ENCODE assay signal across 32 cellular contexts in the genomic region with DNA sequence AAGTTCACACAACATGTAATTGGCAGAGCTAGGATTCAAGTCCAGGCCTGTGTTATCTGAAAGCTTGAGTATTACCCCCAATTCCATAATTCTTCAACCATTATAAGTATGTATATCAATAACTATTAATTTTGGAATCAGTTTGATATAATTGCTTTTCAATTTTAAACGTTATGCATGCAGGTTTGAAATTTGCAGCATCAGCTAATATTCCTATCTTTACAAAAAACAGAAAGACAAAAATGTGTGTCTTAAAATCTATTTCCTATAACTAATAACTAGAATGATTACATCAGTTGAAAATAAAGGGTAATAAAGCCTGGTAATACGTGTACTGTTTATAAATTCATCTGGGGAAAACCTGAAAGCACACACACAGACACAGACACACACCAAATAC.
"Had no signal": no experiment of that assay in that cellular context is flagged by ENCODE, and none has a peak within 500 bp of the region (broad histone marks: within the 10 kb centered on the region; RNA-seq: fewer than 3 reads in every experiment).

No MANE protein-coding gene starts in this region.

- H3K27me3 ChIP-seq: ovary, spleen, suprapubic skin, testis, tibial artery, transverse colon, upper lobe of right lung, uterus had no signal

- H3K27me3 Mint-ChIP-seq: naive B cell; progenitor cell of endocrine pancreas; stimulated activated memory B cell treated with anti-CD40 and anti-IgM and Interleukin-4, amounts not matched to agents 10 μg/mL and 1 μg/mL and 100 μg/mL, for 72 hours; stimulated activated naive CD8-positive, alpha-beta T cell treated with anti-CD3 and anti-CD28 coated beads, Interleukin-15, amount 100 ng/mL, for 72 hours had no signal

- H3K27ac ChIP-seq: ovary, parathyroid adenoma, psoas muscle, skin epidermis, spleen, suprapubic skin, testis, tibial artery, transverse colon, upper lobe of right lung, uterus had no signal

- H3K4me1 Mint-ChIP-seq: naive B cell; naive thymus-derived CD8-positive, alpha-beta T cell; nephron progenitor cell; neural crest cell; stimulated activated memory B cell treated with anti-CD40 and anti-IgM and Interleukin-4, amounts not matched to agents 10 μg/mL and 1 μg/mL and 100 μg/mL, for 72 hours; stimulated activated naive CD8-positive, alpha-beta T cell treated with anti-CD3 and anti-CD28 coated beads, Interleukin-15, amount 100 ng/mL, for 72 hours had no signal

- H3K4me2 ChIP-seq: smooth muscle cell had no signal

- H3K27ac Mint-ChIP-seq: naive B cell; naive thymus-derived CD8-positive, alpha-beta T cell; natural killer cell treated with Interleukin-12 subunit alpha and Interleukin-12 subunit beta and Interleukin-15 and Interleukin-18, amount 100 ng/mL, for 72 hours; nephron progenitor cell; progenitor cell of endocrine pancreas; stimulated activated memory B cell treated with anti-CD40 and anti-IgM and Interleukin-4, amounts not matched to agents 10 μg/mL and 1 μg/mL and 100 μg/mL, for 72 hours; stimulated activated naive CD8-positive, alpha-beta T cell treated with anti-CD3 and anti-CD28 coated beads, Interleukin-15, amount 100 ng/mL, for 72 hours had no signal

- H2AFZ ChIP-seq: parathyroid adenoma had no signal

- H3K9ac ChIP-seq: parathyroid adenoma had no signal

- ATAC-seq: naive thymus-derived CD8-positive, alpha-beta T cell; natural killer cell treated with Interleukin-12 subunit alpha and Interleukin-12 subunit beta and Interleukin-15 and Interleukin-18, amount 100 ng/mL, for 72 hours; psoas muscle; right cardiac atrium; sciatic nerve; stimulated activated memory B cell treated with anti-CD40 and anti-IgM and Interleukin-4, amounts not matched to agents 10 μg/mL and 1 μg/mL and 100 μg/mL, for 72 hours; stimulated activated naive CD8-positive, alpha-beta T cell treated with anti-CD3 and anti-CD28 coated beads, Interleukin-15, amount 100 ng/mL, for 72 hours; stimulated activated naive CD8-positive, alpha-beta T cell treated with anti-CD3 and anti-CD28 coated beads, Interleukin-15, Interleukin-2, amounts not matched to agents 100 U/mL and 50 U/mL, for 24 hours; upper lobe of right lung had no signal

- H3K36me3 Mint-ChIP-seq: natural killer cell treated with Interleukin-12 subunit alpha and Interleukin-12 subunit beta and Interleukin-15 and Interleukin-18, amount 100 ng/mL, for 72 hours; stimulated activated memory B cell treated with anti-CD40 and anti-IgM and Interleukin-4, amounts not matched to agents 10 μg/mL and 1 μg/mL and 100 μg/mL, for 72 hours had no signal

- H3K36me3 ChIP-seq: ovary, spleen, suprapubic skin, tibial artery, transverse colon, upper lobe of right lung, uterus had no signal

- H3K79me2 ChIP-seq: parathyroid adenoma had no signal

- H3K4me3 Mint-ChIP-seq: naive B cell; naive thymus-derived CD8-positive, alpha-beta T cell; natural killer cell treated with Interleukin-12 subunit alpha and Interleukin-12 subunit beta and Interleukin-15 and Interleukin-18, amount 100 ng/mL, for 72 hours; nephron progenitor cell; neural crest cell; stimulated activated memory B cell treated with anti-CD40 and anti-IgM and Interleukin-4, amounts not matched to agents 10 μg/mL and 1 μg/mL and 100 μg/mL, for 72 hours; stimulated activated naive CD8-positive, alpha-beta T cell treated with anti-CD3 and anti-CD28 coated beads, Interleukin-15, amount 100 ng/mL, for 72 hours had no signal

- H3K9me3 Mint-ChIP-seq: natural killer cell treated with Interleukin-12 subunit alpha and Interleukin-12 subunit beta and Interleukin-15 and Interleukin-18, amount 100 ng/mL, for 72 hours had no signal

- DNase-seq: naive B cell; naive thymus-derived CD8-positive, alpha-beta T cell; nephron progenitor cell; occipital lobe; ovary; posterior cingulate gyrus; psoas muscle; right cardiac atrium; spleen; stimulated activated CD4-positive, alpha-beta T cell treated with anti-CD3 and anti-CD28 coated beads, Interleukin-12 subunit alpha, Interleukin-12 subunit beta, amount 100 ng/mL, for 4 hours; stimulated activated CD4-positive, alpha-beta T cell treated with anti-CD3 and anti-CD28 coated beads, Interleukin-1b, Interleukin-23, amount 100 ng/mL, for 48 hours; stimulated activated CD4-positive, alpha-beta T cell treated with anti-CD3 and anti-CD28 coated beads, Interleukin-4, amount 100 ng/mL, for 1 hour; stimulated activated CD4-positive, alpha-beta T cell treated with anti-CD3 and anti-CD28 coated beads, Interleukin-4, amount 100 ng/mL, for 4 hours; stimulated activated CD8-positive, alpha-beta memory T cell treated with anti-CD3 and anti-CD28 coated beads, Interleukin-4, amount 100 ng/mL, for 48 hours; stimulated activated naive CD4-positive, alpha-beta T cell; stimulated activated naive CD8-positive, alpha-beta T cell treated with anti-CD3 and anti-CD28 coated beads, Interleukin-15, amount 100 ng/mL, for 72 hours; stimulated activated naive CD8-positive, alpha-beta T cell treated with anti-CD3 and anti-CD28 coated beads, Interleukin-15, Interleukin-2, amounts not matched to agents 100 U/mL and 50 U/mL, for 24 hours; substantia nigra; testis; tibial artery; transverse colon; upper lobe of right lung; uterus had no signal

- H3K4me3 ChIP-seq: ovary, psoas muscle, skin epidermis, smooth muscle cell, spleen, suprapubic skin, testis, tibial artery, transverse colon, upper lobe of right lung, uterus had no signal

- H3K4me1 ChIP-seq: parathyroid adenoma, psoas muscle, suprapubic skin, testis, tibial artery, transverse colon, upper lobe of right lung, uterus had no signal

- H3K9me3 ChIP-seq: psoas muscle, suprapubic skin, testis, tibial artery, upper lobe of right lung, uterus had no signal
